Comparison of ENCODE assay signal across 2 cellular contexts in genomic region chr1:220513834-220514233, GRCh38.
TF ChIP-seq lines count a peak whose summit lies in the region.

No MANE protein-coding gene starts in this region.

TF ChIP-seq in HepG2, 621 proteins besides CTCF, POLR2A, EP300 and RAD21:
- peak; percentile 59; the same call in 1 of the 2 replicates for TF ChIP-seq ATF7 (IDR thresholded peaks at IDR 0.05)
- no peak for TF ChIP-seq ATF7 (CRISPR knock-in tag; IDR thresholded peaks at IDR 0.05)
- TF ChIP-seq ZNF10 (CRISPR knock-in tag; IDR thresholded peaks at IDR 0.05; ENCODE audit: borderline replicate concordance, low read depth): no peak

TF ChIP-seq in K562, 482 proteins besides CTCF, POLR2A, EP300 and RAD21:
- TF ChIP-seq TRIM24 (IDR thresholded peaks at IDR 0.05): peak in 1 of 2 experiments; percentile 31; a peak in 1 of 4 replicates
- TF ChIP-seq, protein P1, sequence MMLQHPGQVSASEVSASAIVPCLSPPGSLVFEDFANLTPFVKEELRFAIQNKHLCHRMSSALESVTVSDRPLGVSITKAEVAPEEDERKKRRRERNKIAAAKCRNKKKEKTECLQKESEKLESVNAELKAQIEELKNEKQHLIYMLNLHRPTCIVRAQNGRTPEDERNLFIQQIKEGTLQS (IDR thresholded peaks at IDR 0.05): peak; percentile 55; the same call in 1 of the 2 replicates
- TF ChIP-seq, protein P1 (CRISPR knock-in tag; conservative IDR thresholded peaks at IDR 0.05): no peak
- no peak for TF ChIP-seq PPARD (CRISPR knock-in tag; IDR thresholded peaks at IDR 0.05)
- no peak for TF ChIP-seq ATF6 (CRISPR knock-in tag; IDR thresholded peaks at IDR 0.05)
- TF ChIP-seq ATF7 (IDR thresholded peaks at IDR 0.05): peak; percentile 55; the same call in 1 of the 2 replicates
